In genomic region chr3:152832046-152832445, GRCh38 we compare ENCODE assay signal across 6 cellular contexts. TPM values are rescaled to one million over a fixed set of nuclear protein-coding genes. Genes with fewer than 3 reads are reported as not detected.
"Had no signal": no experiment of that assay in that cellular context is flagged by ENCODE, and none has a peak within 500 bp of the region (broad histone marks: within the 10 kb centered on the region; RNA-seq: fewer than 3 reads in every experiment).

No MANE protein-coding gene starts in this region.

- DNase-seq: IMR-90, KBM-7, KG1 had no signal

- H3K27ac ChIP-seq: HL-60 had no signal

- H3K4me3 ChIP-seq: K562 had no signal

RNA-seq across cellular contexts. Expression of gene P2RY1, which starts 2.9 kb away (rescaled TPM):
- total RNA-seq: HepG2, IMR-90 had no signal
